Comparison of ENCODE assay signal across 8 cellular contexts in genomic region chr1:234610582-234611152, GRCh38. TPM values are rescaled to one million over a fixed set of nuclear protein-coding genes. Genes with fewer than 3 reads are reported as not detected.
DNase-seq lines count a peak whose midpoint lies in the region; ATAC-seq, FAIRE-seq and TF ChIP-seq lines count a peak whose summit lies in the region.

No MANE protein-coding gene starts in this region.

- H3K4me3 ChIP-seq in keratinocyte (ENCODE audit: control insufficient read depth in 2 of 3, extremely low read depth in 1 of 3, insufficient read depth in 2 of 3, low read depth in 1 of 3, low read length in 3 of 3): peak overlapping the region; percentile 42 to 91 (median 72)

- H3K79me2 ChIP-seq in keratinocyte (ENCODE audit: control insufficient read depth, insufficient read depth, low read length): peaks cover 37% of the 10 kb centered on the region

- H3K27me3 Mint-ChIP-seq in central memory CD8-positive, alpha-beta T cell: no peaks in the 10 kb centered on the region

- peak overlapping the region; percentile 100 for H3K27ac ChIP-seq in keratinocyte (ENCODE audit: control insufficient read depth, insufficient read depth, low read length)

- no peaks in the 10 kb centered on the region for H3K9me3 ChIP-seq in keratinocyte (ENCODE audit: control insufficient read depth, low read depth, low read length)

- H4K20me1 ChIP-seq in keratinocyte (ENCODE audit: control insufficient read depth, extremely low read depth, insufficient read depth, low read length): peaks cover 10% of the 10 kb centered on the region

- peak overlapping the region; percentile 88 for H3K4me3 Mint-ChIP-seq in central memory CD8-positive, alpha-beta T cell

- no peak for FAIRE-seq in keratinocyte (lab: Jason Lieb, UNC)

- peaks cover 40% of the 10 kb centered on the region for H3K4me1 ChIP-seq in keratinocyte (ENCODE audit: control insufficient read depth, extremely low read depth, insufficient read depth, low read length)

- peaks cover 53% of the 10 kb centered on the region for H3K36me3 Mint-ChIP-seq in central memory CD8-positive, alpha-beta T cell (ENCODE audit: insufficient read depth)

- H3K27me3 ChIP-seq in keratinocyte (ENCODE audit: control insufficient read depth, extremely low read depth, insufficient read depth, low read length): no peaks in the 10 kb centered on the region

- peak overlapping the region; percentile 99 for H3K9ac ChIP-seq in keratinocyte (ENCODE audit: control insufficient read depth, extremely low read depth, insufficient read depth, low read length)

- DNase-seq in AG20443 (ENCODE audit: low spot score) (peak; percentile 93), NCI-H460 (ENCODE audit: extremely low read depth, low read depth) (peak; percentile 95), keratinocyte (ENCODE audit: low read depth, low spot score) (no peak)
- DNase-seq in activated CD4-positive, CD25-positive, alpha-beta regulatory T cell treated with anti-CD3 and anti-CD28 coated beads, Interleukin-2, amount 50 U/mL, for 72 hours: peak; percentile 77
- peak; percentile 79 to 88 for DNase-seq in central memory CD8-positive, alpha-beta T cell (ENCODE audit: low spot score in 2 of 2)
- DNase-seq in stimulated activated CD4-positive, alpha-beta T cell treated with anti-CD3 and anti-CD28 coated beads, Interleukin-12 subunit alpha, Interleukin-12 subunit beta, amount 100 ng/mL, for 48 hours (ENCODE audit: low read depth in 2 of 3, low spot score in 1 of 3): peak; percentile 83 to 89 (median 88)

- H3K9me3 Mint-ChIP-seq in central memory CD8-positive, alpha-beta T cell: no peaks in the 10 kb centered on the region

- peak overlapping the region; percentile 99 for H3K27ac Mint-ChIP-seq in central memory CD8-positive, alpha-beta T cell (ENCODE audit: low read depth)

- ATAC-seq in GM19043 (IDR thresholded peaks at IDR 0.05; ENCODE audit: low read depth, unreplicated experiment): peak; percentile 39
- peak; percentile 39 for ATAC-seq in HG03342 (IDR thresholded peaks at IDR 0.05; ENCODE audit: unreplicated experiment)
- ATAC-seq in central memory CD8-positive, alpha-beta T cell (replicated peaks; ENCODE audit: extremely low read depth, poor library complexity, severe bottlenecking): peak; percentile 61

- H3K36me3 ChIP-seq in keratinocyte (ENCODE audit: control insufficient read depth in 2 of 2, extremely low read depth in 1 of 2, insufficient read depth in 2 of 2, low read length in 2 of 2): peaks cover 10 to 26% of the 10 kb centered on the region in 2 experiments

- H2AFZ ChIP-seq in keratinocyte (ENCODE audit: control insufficient read depth, low read length): no peak overlapping the region

- H3K9me1 ChIP-seq in keratinocyte (ENCODE audit: control insufficient read depth, extremely low read depth, insufficient read depth, low read length): no peaks in the 10 kb centered on the region

- dilution Hi-C loops in keratinocyte (cut with MboI; ENCODE audit: extremely low pct_ligation_motif_present, low sequenced_read_pairs): no loop called here

- H3K4me2 ChIP-seq in keratinocyte (ENCODE audit: control insufficient read depth, extremely low read depth, insufficient read depth, low read depth, low read length): peak overlapping the region; percentile 96

- peak in 1 of 3 experiments; percentile 11 for TF ChIP-seq CTCF in keratinocyte (optimal IDR thresholded peaks at IDR 0.05 in 1 of 3, IDR thresholded peaks at IDR 0.05 in 1 of 3, conservative IDR thresholded peaks at IDR 0.05 in 1 of 3; ENCODE audit: extremely low read depth in 1 of 3, insufficient read depth in 2 of 3, low read length in 3 of 3)

- H3K4me1 Mint-ChIP-seq in central memory CD8-positive, alpha-beta T cell: peaks cover 63% of the 10 kb centered on the region

RNA-seq across cellular contexts. Expression of gene IRF2BP2, which starts 0.7 kb away (rescaled TPM):
- 64.1 and 83.1 TPM in 2 replicates for total RNA-seq in NCI-H460 (2014; rRNA removed; shearing (Covaris generic))
- polyA plus RNA-seq in NCI-H460 (2014; cell fraction: nucleus; rRNA removed): 24.1 and 34.2 TPM in 2 replicates
- polyA plus RNA-seq in keratinocyte: 29.9 to 59.7 TPM (median 40.2 TPM) in 3 replicates
- 22.8 TPM for polyA plus RNA-seq in keratinocyte (2011; ENCODE audit: low read depth)
- polyA plus RNA-seq in keratinocyte (2011; cell fraction: cytosol; rRNA removed): 31.4 and 43.0 TPM in 2 replicates
- polyA plus RNA-seq in keratinocyte (2011; cell fraction: nucleus; rRNA removed): 108 and 150 TPM in 2 replicates
- polyA plus RNA-seq in keratinocyte (2012; ENCODE audit: low replicate concordance): 67.8 and 84.7 TPM in 2 replicates
- polyA minus RNA-seq in keratinocyte: 53.6 to 120 TPM (median 53.7 TPM) in 3 replicates
- 87.9 TPM for polyA minus RNA-seq in keratinocyte (2011; cell fraction: cytosol; rRNA and poly(A)+ RNA removed)
- polyA minus RNA-seq in keratinocyte (2011; cell fraction: nucleus; rRNA and poly(A)+ RNA removed): 76.1 and 79.2 TPM in 2 replicates
